ENCODE assay signal across 3 cellular contexts in genomic region chr4:6299875-6300274, GRCh38.
"Had no signal": no experiment of that assay in that cellular context is flagged by ENCODE, and none has a peak within 500 bp of the region (broad histone marks: within the 10 kb centered on the region; RNA-seq: fewer than 3 reads in every experiment).

No MANE protein-coding gene starts in this region.

- ATAC-seq: GM12878 had no signal

- DNase-seq: GDM1, GF-D8 had no signal

- H3K4me3 ChIP-seq: GM12878 had no signal
